Comparison of ENCODE assay signal across 8 cellular contexts in the genomic region with DNA sequence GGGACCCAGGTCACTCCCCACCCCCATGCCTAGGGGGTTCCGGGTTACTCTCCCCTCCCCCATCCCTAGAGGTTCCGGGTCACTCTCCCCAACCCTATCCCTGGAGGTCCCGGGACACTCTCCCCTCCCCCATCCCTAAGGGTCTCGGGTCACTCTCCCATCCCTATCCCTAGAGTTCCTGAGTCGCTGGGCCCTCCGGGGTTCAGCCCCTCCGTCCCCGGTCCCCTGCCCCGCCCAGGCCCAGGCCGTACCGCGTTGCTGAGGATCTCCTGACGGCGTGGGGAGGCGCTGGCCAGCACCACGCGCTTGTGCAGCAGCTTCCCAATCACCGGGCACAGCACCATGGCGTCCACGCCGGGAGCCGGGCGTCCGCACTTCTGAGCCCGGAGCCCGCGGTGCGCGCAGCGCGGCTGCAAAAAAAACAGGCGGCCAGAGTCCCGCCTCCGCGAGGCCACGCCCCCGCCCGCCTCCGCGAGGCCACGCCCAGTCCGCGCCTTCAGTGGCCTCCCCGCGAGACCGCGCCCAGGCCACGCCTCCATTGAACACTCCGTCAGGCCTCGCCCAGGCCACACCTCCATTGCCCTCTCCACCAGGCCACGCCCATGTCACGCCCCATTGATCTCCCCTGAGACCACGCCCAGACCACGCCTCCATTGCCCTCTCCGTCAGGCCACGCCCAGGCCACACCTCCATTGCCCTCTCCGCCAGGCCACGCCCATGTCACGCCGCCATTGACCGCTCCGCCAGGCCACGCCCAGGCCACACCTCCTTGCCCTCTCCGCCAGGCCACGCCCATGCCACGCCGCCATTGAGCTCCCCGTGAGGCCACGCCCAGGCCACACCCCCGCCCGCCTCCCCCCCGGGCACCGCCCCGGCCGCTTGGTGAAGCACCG. TPM values are rescaled to one million over a fixed set of nuclear protein-coding genes. Genes with fewer than 3 reads are reported as not detected.
DNase-seq lines count a peak whose midpoint lies in the region; ATAC-seq and TF ChIP-seq lines count a peak whose summit lies in the region.

A gene with protein sequence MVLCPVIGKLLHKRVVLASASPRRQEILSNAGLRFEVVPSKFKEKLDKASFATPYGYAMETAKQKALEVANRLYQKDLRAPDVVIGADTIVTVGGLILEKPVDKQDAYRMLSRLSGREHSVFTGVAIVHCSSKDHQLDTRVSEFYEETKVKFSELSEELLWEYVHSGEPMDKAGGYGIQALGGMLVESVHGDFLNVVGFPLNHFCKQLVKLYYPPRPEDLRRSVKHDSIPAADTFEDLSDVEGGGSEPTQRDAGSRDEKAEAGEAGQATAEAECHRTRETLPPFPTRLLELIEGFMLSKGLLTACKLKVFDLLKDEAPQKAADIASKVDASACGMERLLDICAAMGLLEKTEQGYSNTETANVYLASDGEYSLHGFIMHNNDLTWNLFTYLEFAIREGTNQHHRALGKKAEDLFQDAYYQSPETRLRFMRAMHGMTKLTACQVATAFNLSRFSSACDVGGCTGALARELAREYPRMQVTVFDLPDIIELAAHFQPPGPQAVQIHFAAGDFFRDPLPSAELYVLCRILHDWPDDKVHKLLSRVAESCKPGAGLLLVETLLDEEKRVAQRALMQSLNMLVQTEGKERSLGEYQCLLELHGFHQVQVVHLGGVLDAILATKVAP (minus strand): TSS at position 413 of the 893 bp plus-strand sequence. CDS start 69 bp downstream, at position 344.

- DNase-seq in GM12865 (ENCODE audit: low read depth) (peak; percentile 98), RKO (ENCODE audit: low spot score) (peak; percentile 92), adipocyte (ENCODE audit: low read depth) (peak; percentile 100), left ventricle myocardium inferior (peak; percentile 100), renal cortical epithelial cell (ENCODE audit: low read depth) (peak; percentile 88), midbrain (lab: John Stamatoyannopoulos, UW) (no peak), COR-L47 (lab: John Stamatoyannopoulos, UW) (no peak)

- H3K9me3 ChIP-seq in adipocyte (ENCODE audit: control insufficient read depth, low read length) (no peaks in the 10 kb centered on the region), left ventricle myocardium inferior (replicated peaks) (no peaks in the 10 kb centered on the region)

- H3K4me3 ChIP-seq in GM12865 (ENCODE audit: low read depth, low read length), result peak within 1 kb of the TSS; percentile 87
- peak within 1 kb of the TSS; percentile 89 for H3K4me3 ChIP-seq in adipocyte (ENCODE audit: low read length)
- peak within 1 kb of the TSS; percentile 90 for H3K4me3 ChIP-seq in left ventricle myocardium inferior

- TF ChIP-seq CTCF in GM12865 (IDR thresholded peaks at IDR 0.05; ENCODE audit: insufficient read depth, low read depth, low read length, missing control alignments) (no peak), left ventricle myocardium inferior (IDR thresholded peaks at IDR 0.05; ENCODE audit: borderline replicate concordance) (no peak)

- H3K4me1 ChIP-seq in adipocyte (ENCODE audit: control insufficient read depth, insufficient read depth, low read length) (peaks cover 8% of the 10 kb centered on the region), left ventricle myocardium inferior (peaks cover 22% of the 10 kb centered on the region)

- H3K27ac ChIP-seq in left ventricle myocardium inferior (replicated peaks), result peak within 1 kb of the TSS; percentile 94

- H3K36me3 ChIP-seq in adipocyte (ENCODE audit: control insufficient read depth, insufficient read depth, low read length, severe bottlenecking), result no peaks in the 10 kb centered on the region
- H3K36me3 ChIP-seq in left ventricle myocardium inferior, result no peaks in the 10 kb centered on the region

- peak; percentile 72 for ATAC-seq in HG02678 (IDR thresholded peaks at IDR 0.05; ENCODE audit: unreplicated experiment)

- peaks cover 20% of the 10 kb centered on the region for H3K27me3 ChIP-seq in adipocyte (replicated peaks; ENCODE audit: control insufficient read depth, insufficient read depth, low read length)
- no peaks in the 10 kb centered on the region for H3K27me3 ChIP-seq in left ventricle myocardium inferior (ENCODE audit: low read depth)

- intact Hi-C loops in left ventricle myocardium inferior (cut with micrococcal nuclease), result no loop called here

- H3K9ac ChIP-seq in adipocyte (ENCODE audit: low read length), result peak within 1 kb of the TSS; percentile 91

RNA-seq across cellular contexts. Expression of the gene that starts here (rescaled TPM):
- total RNA-seq in left ventricle myocardium inferior (36.5 TPM), renal cortical epithelial cell (5.6 and 7.1 TPM in 2 replicates)

Comparison
In these comparisons a context has a peak if more than half of its experiments do, and no peak if none do; other contexts are left out.
1. DNase-seq: peak in GM12865 (single experiment), RKO (single experiment), adipocyte (single experiment), left ventricle myocardium inferior (single experiment) and renal cortical epithelial cell (single experiment); none in midbrain (single experiment) and COR-L47 (single experiment).
2. Peak in every context shown above with its lines, with median percentiles within 50 percentile points of each other: H3K4me3 ChIP-seq.